10 cellular contexts compared by ENCODE assay signal in the genomic region with DNA sequence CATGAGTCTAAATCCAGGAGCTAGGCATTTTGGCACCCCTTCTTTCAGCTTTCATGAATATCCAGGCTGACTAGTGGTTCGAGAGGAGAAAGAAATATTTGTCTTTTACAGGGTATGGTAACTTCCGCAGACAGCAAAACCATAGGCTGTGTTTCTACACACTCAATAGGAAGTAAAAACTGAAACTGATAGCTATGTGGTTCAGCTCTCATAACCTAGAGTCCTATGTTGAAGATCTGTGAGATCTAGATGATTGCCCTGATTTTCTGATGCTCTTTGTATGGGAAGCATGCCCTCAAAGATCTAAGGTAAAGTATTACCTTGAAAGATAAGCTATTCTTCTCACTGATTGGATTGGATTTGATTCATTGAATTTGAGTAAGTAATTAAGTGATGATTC.
DNase-seq lines count a peak whose midpoint lies in the region; ATAC-seq lines count a peak whose summit lies in the region.
"Had no signal": no experiment of that assay in that cellular context is flagged by ENCODE, and none has a peak within 500 bp of the region (broad histone marks: within the 10 kb centered on the region; RNA-seq: fewer than 3 reads in every experiment).

No MANE protein-coding gene starts in this region.

- ATAC-seq in HG02938 (IDR thresholded peaks at IDR 0.05; ENCODE audit: unreplicated experiment): peak; percentile 100
- ATAC-seq: heart left ventricle had no signal

- H3K27ac Mint-ChIP-seq in T-helper 1 cell treated with Interleukin-12 subunit alpha and Interleukin-12 subunit beta and Interleukin-4 antibody, amounts not matched to agents 30 μg/mL and 1 μg/mL, for 36 hours: peak overlapping the region; percentile 68

- H3K4me1 Mint-ChIP-seq in T-helper 1 cell treated with Interleukin-12 subunit alpha and Interleukin-12 subunit beta and Interleukin-4 antibody, amounts not matched to agents 30 μg/mL and 1 μg/mL, for 36 hours (ENCODE audit: low read depth): peaks cover 20% of the 10 kb centered on the region

- H3K9me3 Mint-ChIP-seq in T-helper 1 cell treated with Interleukin-12 subunit alpha and Interleukin-12 subunit beta and Interleukin-4 antibody, amounts not matched to agents 30 μg/mL and 1 μg/mL, for 36 hours: peaks cover 6% of the 10 kb centered on the region

- H3K4me3 ChIP-seq in GM08714 (ENCODE audit: low read length): peak overlapping the region; percentile 55; the same call in 1 of the 2 replicates
- H3K4me3 ChIP-seq: heart left ventricle, pancreas had no signal

- DNase-seq in GM19238 (ENCODE audit: insufficient read length, low spot score): peak; percentile 38
- no peak for DNase-seq in NCI-H2171 (lab: John Stamatoyannopoulos, UW)
- no peak for DNase-seq in NCI-H1092 (lab: John Stamatoyannopoulos, UW)
- no peak for DNase-seq in NCI-H1930 (lab: John Stamatoyannopoulos, UW)
- DNase-seq in Kasumi-1 (lab: John Stamatoyannopoulos, UW): no peak
- DNase-seq: heart left ventricle, pancreas had no signal

- peaks cover 46% of the 10 kb centered on the region for H3K27me3 Mint-ChIP-seq in T-helper 1 cell treated with Interleukin-12 subunit alpha and Interleukin-12 subunit beta and Interleukin-4 antibody, amounts not matched to agents 30 μg/mL and 1 μg/mL, for 36 hours (ENCODE audit: low read depth)

- H3K36me3 Mint-ChIP-seq in T-helper 1 cell treated with Interleukin-12 subunit alpha and Interleukin-12 subunit beta and Interleukin-4 antibody, amounts not matched to agents 30 μg/mL and 1 μg/mL, for 36 hours (ENCODE audit: low read depth): peaks cover 4% of the 10 kb centered on the region

- H3K4me3 Mint-ChIP-seq in T-helper 1 cell treated with Interleukin-12 subunit alpha and Interleukin-12 subunit beta and Interleukin-4 antibody, amounts not matched to agents 30 μg/mL and 1 μg/mL, for 36 hours: no peak overlapping the region
